In genomic region chr7:140322759-140323158, GRCh38 we compare ENCODE assay signal across 1 cellular context.
TF ChIP-seq lines count a peak whose summit lies in the region.

No MANE protein-coding gene starts in this region.

TF ChIP-seq in GM23338, 12 proteins besides CTCF, POLR2A, EP300 and RAD21 (continued from another document):
- TF ChIP-seq REST (IDR thresholded peaks at IDR 0.05; ENCODE audit: unreplicated experiment): no peak
- TF ChIP-seq ZNF114 (CRISPR knock-in tag; IDR thresholded peaks at IDR 0.05): no peak
- TF ChIP-seq EZH2 (IDR thresholded peaks at IDR 0.05; ENCODE audit: low read depth, unreplicated experiment): no peak
- TF ChIP-seq ZNF331 (CRISPR knock-in tag; IDR thresholded peaks at IDR 0.05; ENCODE audit: low read depth): no peak
- no peak for TF ChIP-seq STAT1 (IDR thresholded peaks at IDR 0.05; ENCODE audit: unreplicated experiment)
